ENCODE assay signal across 28 cellular contexts in genomic region chr1:110633646-110634030, GRCh38. TPM values are rescaled to one million over a fixed set of nuclear protein-coding genes. Genes with fewer than 3 reads are reported as not detected.
DNase-seq lines count a peak whose midpoint lies in the region; ATAC-seq and TF ChIP-seq lines count a peak whose summit lies in the region.
"Had no signal": no experiment of that assay in that cellular context is flagged by ENCODE, and none has a peak within 500 bp of the region (broad histone marks: within the 10 kb centered on the region; RNA-seq: fewer than 3 reads in every experiment).

No MANE protein-coding gene starts in this region.

- intact Hi-C loops in activated CD4-positive, alpha-beta T cell treated with anti-CD3 and anti-CD28 coated beads for 36 hours (cut with DNase I, micrococcal nuclease): loop anchor here (5.0 kb wide), 5 partner anchors 149 to 589 kb away; partner anchors contain the start of genes LRIF1 (in 1 of the 2) and RBM15 (in 1 of the 2)
- intact Hi-C loops in CD8-positive, alpha-beta T cell (cut with DNase I, micrococcal nuclease): loop anchor here (5.0 to 10.0 kb wide), 4 partner anchors 239 to 581 kb away; partner anchors contain the start of genes CD53 (in 2 of the 2) and LRIF1 (in 1 of the 2)
- intact Hi-C loops in esophagus muscularis mucosa (cut with DNase I): loop anchor here (5.0 kb wide), 1 partner anchor 149 kb away; no protein-coding TSS in a partner anchor

- H3K4me3 Mint-ChIP-seq in activated CD4-positive, alpha-beta T cell treated with anti-CD3 and anti-CD28 coated beads for 36 hours: no peak overlapping the region
- peak overlapping the region; percentile 27 for H3K4me3 Mint-ChIP-seq in CD8-positive, alpha-beta T cell
- peak overlapping the region; percentile 59 for H3K4me3 Mint-ChIP-seq in activated CD4-positive, alpha-beta memory T cell treated with anti-CD3 and anti-CD28 coated beads, Interleukin-2, amount 10 ng/mL, durations not matched to agents 7 days and 5 days
- no peak overlapping the region for H3K4me3 Mint-ChIP-seq in WTC11

- H3K4me1 Mint-ChIP-seq in activated CD4-positive, alpha-beta T cell treated with anti-CD3 and anti-CD28 coated beads for 36 hours: peaks cover 61% of the 10 kb centered on the region
- H3K4me1 Mint-ChIP-seq in CD8-positive, alpha-beta T cell (ENCODE audit: low read depth): peaks cover 60% of the 10 kb centered on the region
- H3K4me1 Mint-ChIP-seq in activated CD4-positive, alpha-beta memory T cell treated with anti-CD3 and anti-CD28 coated beads, Interleukin-2, amount 10 ng/mL, durations not matched to agents 7 days and 5 days: peaks cover 68% of the 10 kb centered on the region
- no peaks in the 10 kb centered on the region for H3K4me1 Mint-ChIP-seq in WTC11

- peaks cover 3% of the 10 kb centered on the region for H3K36me3 Mint-ChIP-seq in activated CD4-positive, alpha-beta T cell treated with anti-CD3 and anti-CD28 coated beads for 36 hours (ENCODE audit: low read depth)
- no peaks in the 10 kb centered on the region for H3K36me3 Mint-ChIP-seq in CD8-positive, alpha-beta T cell
- peaks cover 6% of the 10 kb centered on the region for H3K36me3 Mint-ChIP-seq in activated CD4-positive, alpha-beta memory T cell treated with anti-CD3 and anti-CD28 coated beads, Interleukin-2, amount 10 ng/mL, durations not matched to agents 7 days and 5 days (ENCODE audit: low read depth)
- no peaks in the 10 kb centered on the region for H3K36me3 Mint-ChIP-seq in WTC11
- H3K36me3 Mint-ChIP-seq: IgD-negative memory B cell had no signal

- H3K27me3 ChIP-seq in CD8-positive, alpha-beta T cell (ENCODE audit: insufficient read depth, low read length): no peaks in the 10 kb centered on the region
- H3K27me3 ChIP-seq in esophagus muscularis mucosa: peaks cover 0 to 13% (median 3%) of the 10 kb centered on the region in 4 donors
- H3K27me3 ChIP-seq: upper lobe of left lung had no signal

- no peaks in the 10 kb centered on the region for H3K27me3 Mint-ChIP-seq in activated CD4-positive, alpha-beta T cell treated with anti-CD3 and anti-CD28 coated beads for 36 hours
- H3K27me3 Mint-ChIP-seq in CD8-positive, alpha-beta T cell (ENCODE audit: low read depth): no peaks in the 10 kb centered on the region
- H3K27me3 Mint-ChIP-seq in activated CD4-positive, alpha-beta memory T cell treated with anti-CD3 and anti-CD28 coated beads, Interleukin-2, amount 10 ng/mL, durations not matched to agents 7 days and 5 days: no peaks in the 10 kb centered on the region
- no peaks in the 10 kb centered on the region; the same call in 1 of the 2 replicates for H3K27me3 Mint-ChIP-seq in WTC11 (ENCODE audit: low read depth)

- H3K27ac ChIP-seq in CD8-positive, alpha-beta T cell (ENCODE audit: low read depth, low read length): no peak overlapping the region
- no peak overlapping the region for H3K27ac ChIP-seq in esophagus muscularis mucosa (replicated peaks in 1 of 4)
- H3K27ac ChIP-seq: cardiac muscle cell had no signal

- WGBS in esophagus muscularis mucosa: 61% methylated on average over 2 of the region's 2 CpGs

- no peak for DNase-seq in activated CD4-positive, alpha-beta T cell treated with anti-CD3 and anti-CD28 coated beads for 36 hours
- DNase-seq in activated CD4-positive, alpha-beta T cell treated with anti-CD3 and anti-CD28 coated beads, Interleukin-2, amount 50 U/mL, for 48 hours: no peak
- peak in 1 of 7 experiments; percentile 42 for DNase-seq in CD8-positive, alpha-beta T cell
- no peak for DNase-seq in activated CD4-positive, alpha-beta memory T cell treated with anti-CD3 and anti-CD28 coated beads, Interleukin-2, amount 10 ng/mL, durations not matched to agents 7 days and 5 days
- DNase-seq in esophagus muscularis mucosa (ENCODE audit: extremely low spot score) (peak; percentile 62), WTC11 (ENCODE audit: low spot score) (no peak)
- no peak for DNase-seq in effector CD4-positive, alpha-beta T cell
- DNase-seq: activated CD4-positive, CD25-positive, alpha-beta regulatory T cell treated with anti-CD3 and anti-CD28 coated beads, Interleukin-2, amount 50 U/mL, for 72 hours; activated naive CD4-positive, alpha-beta T cell treated with Interleukin-2 at 50 U/mL for 16 hours; AML-193; COR-L47; dermis blood vessel endothelial cell; GDM1; GOT3; NCI-H1417 treated with DMSO at 0.1 percent for 48 hours; NCI-H2081 treated with DMSO at 0.1 percent for 48 hours; NCI-H345; NCI-H82; PC-3; stimulated activated CD8-positive, alpha-beta memory T cell treated with anti-CD3 and anti-CD28 coated beads, Interleukin-4, amount 100 ng/mL, for 48 hours; upper lobe of left lung had no signal

- TF ChIP-seq CTCF in CD8-positive, alpha-beta T cell (IDR thresholded peaks at IDR 0.05): no peak
- no peak for TF ChIP-seq CTCF in esophagus muscularis mucosa (IDR thresholded peaks at IDR 0.05)
- TF ChIP-seq CTCF in WTC11 (IDR thresholded peaks at IDR 0.05): no peak

- no peak for TF ChIP-seq EP300 in esophagus muscularis mucosa (IDR thresholded peaks at IDR 0.05)

- H3K9me3 ChIP-seq in CD8-positive, alpha-beta T cell (ENCODE audit: low read length): no peaks in the 10 kb centered on the region
- no peaks in the 10 kb centered on the region for H3K9me3 ChIP-seq in esophagus muscularis mucosa
- H3K9me3 ChIP-seq: upper lobe of left lung had no signal

- no peak for ATAC-seq in activated CD4-positive, alpha-beta T cell treated with anti-CD3 and anti-CD28 coated beads for 36 hours
- ATAC-seq in CD8-positive, alpha-beta T cell: no peak
- ATAC-seq in GM19351 (IDR thresholded peaks at IDR 0.05; ENCODE audit: unreplicated experiment) (no peak), WTC11 (no peak)
- ATAC-seq: PC-3 had no signal

- H3K4me3 ChIP-seq in CD8-positive, alpha-beta T cell (ENCODE audit: low read depth, low read length): no peak overlapping the region
- H3K4me3 ChIP-seq in esophagus muscularis mucosa: no peak overlapping the region
- H3K4me3 ChIP-seq: cardiac muscle cell, upper lobe of left lung had no signal

- H3K27ac Mint-ChIP-seq in activated CD4-positive, alpha-beta T cell treated with anti-CD3 and anti-CD28 coated beads for 36 hours: peak overlapping the region; percentile 81
- peak overlapping the region; percentile 89 for H3K27ac Mint-ChIP-seq in CD8-positive, alpha-beta T cell
- H3K27ac Mint-ChIP-seq in activated CD4-positive, alpha-beta memory T cell treated with anti-CD3 and anti-CD28 coated beads, Interleukin-2, amount 10 ng/mL, durations not matched to agents 7 days and 5 days: no peak overlapping the region
- H3K27ac Mint-ChIP-seq in WTC11: no peak overlapping the region

- POLR2A ChIA-PET in activated CD4-positive, alpha-beta T cell treated with anti-CD3 and anti-CD28 coated beads for 36 hours (lab: Charles Lee): interaction anchor here (6.0 kb wide), 1 partner anchor 14 kb away, joined by 54 read pairs; no protein-coding TSS in a partner anchor
- POLR2A ChIA-PET in CD8-positive, alpha-beta T cell (lab: Charles Lee): interaction anchor here (1.1 to 6.4 kb wide), 4 partner anchors 14 to 154 kb away, joined by 4 to 60 read pairs (median 27); partner anchors contain the start of gene KCNA3
- POLR2A ChIA-PET in activated CD4-positive, alpha-beta memory T cell treated with anti-CD3 and anti-CD28 coated beads, Interleukin-2, amount 10 ng/mL, durations not matched to agents 7 days and 5 days (lab: Charles Lee): interaction anchor here (0.8 to 15.0 kb wide), 8 partner anchors 14 to 245 kb away, joined by 3 to 326 read pairs (median 20); partner anchors contain the start of gene KCNA3
- POLR2A ChIA-PET in WTC11 (lab: Charles Lee): no interaction called here

- CTCF ChIA-PET in activated CD4-positive, alpha-beta T cell treated with anti-CD3 and anti-CD28 coated beads for 36 hours (lab: Charles Lee): interaction anchor here (0.7 to 10.5 kb wide), 6 partner anchors 13 to 150 kb away, joined by 3 to 111 read pairs (median 26); no protein-coding TSS in a partner anchor
- CTCF ChIA-PET in CD8-positive, alpha-beta T cell (lab: Charles Lee): interaction anchor here (0.6 to 11.9 kb wide), 8 partner anchors 14 to 408 kb away, joined by 3 to 122 read pairs (median 5); no protein-coding TSS in a partner anchor
- CTCF ChIA-PET in activated CD4-positive, alpha-beta memory T cell treated with anti-CD3 and anti-CD28 coated beads, Interleukin-2, amount 10 ng/mL, durations not matched to agents 7 days and 5 days (lab: Charles Lee): interaction anchor here (1.8 to 6.5 kb wide), 3 partner anchors 14 to 148 kb away, joined by 5 to 73 read pairs (median 16); no protein-coding TSS in a partner anchor
- CTCF ChIA-PET in WTC11 (lab: Charles Lee): interaction anchor here (1.4 to 5.6 kb wide), 2 partner anchors 40 to 147 kb away, joined by 3 to 58 read pairs; no protein-coding TSS in a partner anchor

- H3K4me1 ChIP-seq in CD8-positive, alpha-beta T cell (ENCODE audit: insufficient read depth, low read length): peaks cover 80% of the 10 kb centered on the region
- peaks cover 15 to 27% (median 18%) of the 10 kb centered on the region in 4 donors for H3K4me1 ChIP-seq in esophagus muscularis mucosa

- H3K36me3 ChIP-seq in CD8-positive, alpha-beta T cell (ENCODE audit: insufficient read depth, low read length): no peaks in the 10 kb centered on the region
- H3K36me3 ChIP-seq in esophagus muscularis mucosa: no peaks in the 10 kb centered on the region
- H3K36me3 ChIP-seq: cardiac muscle cell, upper lobe of left lung had no signal

- H3K9me3 Mint-ChIP-seq in activated CD4-positive, alpha-beta T cell treated with anti-CD3 and anti-CD28 coated beads for 36 hours (ENCODE audit: low read depth): no peaks in the 10 kb centered on the region
- no peaks in the 10 kb centered on the region for H3K9me3 Mint-ChIP-seq in CD8-positive, alpha-beta T cell
- no peaks in the 10 kb centered on the region for H3K9me3 Mint-ChIP-seq in activated CD4-positive, alpha-beta memory T cell treated with anti-CD3 and anti-CD28 coated beads, Interleukin-2, amount 10 ng/mL, durations not matched to agents 7 days and 5 days
- no peaks in the 10 kb centered on the region for H3K9me3 Mint-ChIP-seq in WTC11
- H3K9me3 Mint-ChIP-seq: IgD-negative memory B cell had no signal

- TF ChIP-seq POLR2A in esophagus muscularis mucosa (IDR thresholded peaks at IDR 0.05; ENCODE audit: low read depth): no peak

RNA-seq across cellular contexts. Expression of gene KCNA2, which starts 27.5 kb away (rescaled TPM):
- total RNA-seq in activated CD4-positive, alpha-beta T cell treated with anti-CD3 and anti-CD28 coated beads for 36 hours: under 1 TPM; 0.25 to 0.37 TPM
- under 1 TPM; 0.39 to 0.46 TPM for total RNA-seq in CD8-positive, alpha-beta T cell
- total RNA-seq in activated CD4-positive, alpha-beta memory T cell treated with anti-CD3 and anti-CD28 coated beads, Interleukin-2, amount 10 ng/mL, durations not matched to agents 7 days and 5 days: 1 to 10 TPM; 5.9 to 6.6 TPM
- 1 to 10 TPM; 1.7 to 4.3 (median 2.7) TPM for total RNA-seq in esophagus muscularis mucosa
- total RNA-seq in WTC11 (2021): 0.41 to 0.87 TPM (median 0.50 TPM) in 3 replicates
- total RNA-seq: A172, dermis blood vessel endothelial cell, lung microvascular endothelial cell, MCF 10A, PC-3, pulmonary artery endothelial cell had no signal

RNA-seq across cellular contexts. Expression of gene KCNA3, which starts 41.1 kb away (rescaled TPM):
- 10 to 100 TPM; 20.0 to 20.5 TPM for total RNA-seq in activated CD4-positive, alpha-beta T cell treated with anti-CD3 and anti-CD28 coated beads for 36 hours
- 10 to 100 TPM; 83.6 to 85.1 TPM for total RNA-seq in CD8-positive, alpha-beta T cell
- total RNA-seq in activated CD4-positive, alpha-beta memory T cell treated with anti-CD3 and anti-CD28 coated beads, Interleukin-2, amount 10 ng/mL, durations not matched to agents 7 days and 5 days: 10 to 100 TPM; 84.9 to 86.2 TPM
- total RNA-seq in esophagus muscularis mucosa (1 to 10 TPM in 3 of 4 donors, under 1 TPM in 1; 0.80 to 3.1 (median 1.6) TPM), WTC11 (2021) (1.1 to 1.2 TPM (median 1.2 TPM) in 3 replicates)
- total RNA-seq: A172, dermis blood vessel endothelial cell, lung microvascular endothelial cell, MCF 10A, PC-3, pulmonary artery endothelial cell had no signal

Comparison
In these comparisons a context has a peak if more than half of its experiments do, and no peak if none do; other contexts are left out.
1. H3K27ac Mint-ChIP-seq: peak in activated CD4-positive, alpha-beta T cell treated with anti-CD3 and anti-CD28 coated beads for 36 hours (single experiment) and CD8-positive, alpha-beta T cell (single experiment); none in activated CD4-positive, alpha-beta memory T cell treated with anti-CD3 and anti-CD28 coated beads, Interleukin-2, amount 10 ng/mL, durations not matched to agents 7 days and 5 days (single experiment) and WTC11 (single experiment).
2. H3K4me3 Mint-ChIP-seq: peak in CD8-positive, alpha-beta T cell (single experiment) and activated CD4-positive, alpha-beta memory T cell treated with anti-CD3 and anti-CD28 coated beads, Interleukin-2, amount 10 ng/mL, durations not matched to agents 7 days and 5 days (single experiment); none in activated CD4-positive, alpha-beta T cell treated with anti-CD3 and anti-CD28 coated beads for 36 hours (single experiment) and WTC11 (single experiment).